2 cellular contexts compared by ENCODE assay signal in the genomic region with DNA sequence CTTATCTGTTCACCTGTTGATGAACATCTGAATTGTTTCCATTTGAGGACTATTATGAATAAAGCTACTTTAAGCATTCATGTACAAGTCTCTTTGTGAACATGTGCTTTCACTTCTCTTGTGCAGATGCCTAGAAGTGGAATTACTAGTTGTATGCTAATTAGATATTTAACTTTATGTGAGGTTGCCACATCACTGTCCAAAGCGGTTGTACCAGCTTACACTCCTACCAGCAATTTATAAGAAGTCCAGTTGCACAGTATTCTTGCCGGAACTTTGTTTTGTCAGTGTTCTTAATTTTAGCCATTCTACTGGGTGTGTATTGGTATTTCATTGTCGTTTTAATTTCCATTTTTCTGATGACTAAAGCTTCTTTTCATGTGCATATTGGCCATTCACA.
TF ChIP-seq lines count a peak whose summit lies in the region.

No MANE protein-coding gene starts in this region.

TF ChIP-seq in K562, 482 proteins besides CTCF, POLR2A, EP300 and RAD21:
- TF ChIP-seq ZNF316 (IDR thresholded peaks at IDR 0.05), result 0 out of 2 replicates have a peak, but pooled peaks have one; percentile 2
- TF ChIP-seq CBX1 (IDR thresholded peaks at IDR 0.05; ENCODE audit: low read depth), result no peak

TF ChIP-seq in GM12891, 5 proteins besides CTCF, POLR2A, EP300 and RAD21:
- TF ChIP-seq SPI1 (IDR thresholded peaks at IDR 0.05; ENCODE audit: low read depth, low read length) (no peak), POU2F2 (IDR thresholded peaks at IDR 0.05; ENCODE audit: low read depth, low read length) (no peak), TAF1 (IDR thresholded peaks at IDR 0.05; ENCODE audit: low read depth, low read length) (no peak), POLR2AphosphoS5 (IDR thresholded peaks at IDR 0.05; ENCODE audit: low read depth, low read length) (no peak), PAX5 (IDR thresholded peaks at IDR 0.05; ENCODE audit: insufficient read depth, low read length, severe bottlenecking) (no peak)
